23 cellular contexts compared by ENCODE assay signal in the genomic region with DNA sequence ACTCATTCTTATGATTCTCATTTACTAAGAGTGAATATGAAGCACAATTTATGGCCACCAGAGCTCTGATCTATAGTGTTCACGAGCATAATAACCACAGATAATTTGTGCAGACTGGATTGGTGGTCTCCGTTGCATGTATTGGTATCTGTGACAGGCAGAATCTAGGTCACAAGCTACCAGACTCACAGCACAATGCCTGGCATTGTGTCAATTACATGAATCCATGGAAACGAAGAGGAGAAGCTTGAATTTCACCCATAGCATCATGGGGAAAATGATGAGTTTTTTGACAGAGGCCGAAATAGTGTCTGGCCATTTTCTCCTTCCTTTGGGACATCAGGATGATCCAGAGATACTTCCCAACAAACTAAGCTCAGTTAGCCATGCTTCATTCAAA. TPM values are rescaled to one million over a fixed set of nuclear protein-coding genes. Genes with fewer than 3 reads are reported as not detected.
DNase-seq lines count a peak whose midpoint lies in the region; FAIRE-seq and TF ChIP-seq lines count a peak whose summit lies in the region.
"Had no signal": no experiment of that assay in that cellular context is flagged by ENCODE, and none has a peak within 500 bp of the region (broad histone marks: within the 10 kb centered on the region; RNA-seq: fewer than 3 reads in every experiment).

No MANE protein-coding gene starts in this region.

- H2BK5ac ChIP-seq in neuronal stem cell (ENCODE audit: low read length): no peak overlapping the region

- no peak overlapping the region for H4K91ac ChIP-seq in neuronal stem cell (ENCODE audit: low read depth, low read length, poor library complexity)

- H2BK15ac ChIP-seq in neuronal stem cell (ENCODE audit: low read length): no peak overlapping the region

- H2AFZ ChIP-seq in endothelial cell of umbilical vein (ENCODE audit: low read depth, low read length) (no peak overlapping the region), neuronal stem cell (ENCODE audit: low read length) (peak overlapping the region; percentile 65)

- H3K4me1 ChIP-seq in endothelial cell of umbilical vein (ENCODE audit: control insufficient read depth, extremely low read depth, insufficient read depth, low read length): no peaks in the 10 kb centered on the region
- peaks cover 12 to 17% of the 10 kb centered on the region in 2 donors for H3K4me1 ChIP-seq in neuronal stem cell (ENCODE audit: control insufficient read depth in 2 of 2, insufficient read depth in 1 of 2, low read depth in 1 of 2, low read length in 2 of 2)
- H3K4me1 ChIP-seq: BE2C, Peyer's patch, SJCRH30 had no signal

- no peak overlapping the region for H3K14ac ChIP-seq in neuronal stem cell (ENCODE audit: low read length)

- intact Hi-C loops in endothelial cell of umbilical vein (cut with micrococcal nuclease): no loop called here

- H3K9me1 ChIP-seq in endothelial cell of umbilical vein (replicated peaks; ENCODE audit: control insufficient read depth, extremely low read depth, insufficient read depth, low read length): no peaks in the 10 kb centered on the region

- DNase-seq in G401 (ENCODE audit: low spot score): peak; percentile 66
- DNase-seq in cerebellar cortex (ENCODE audit: low spot score): peak; percentile 56
- peak; percentile 16 for DNase-seq in endothelial cell of umbilical vein (ENCODE audit: low read depth, low spot score)
- no peak for DNase-seq in neuronal stem cell (ENCODE audit: low spot score)
- no peak for DNase-seq in NCI-H2081 (lab: John Stamatoyannopoulos, UW)
- DNase-seq in NCI-H1417 (lab: John Stamatoyannopoulos, UW): no peak
- no peak for DNase-seq in AG20443 (ENCODE audit: low spot score)
- DNase-seq: BE2C, DMS79, MM.1S, NCI-H1092 treated with DMSO at 0.1 percent for 48 hours, NCI-H146, NCI-H2029, NCI-H2171 treated with DMSO at 0.1 percent for 48 hours, NCI-H524 treated with DMSO at 0.1 percent for 48 hours, NCI-H82, Peyer's patch, SJCRH30 had no signal

- no TSS peak for BruUV-seq in endothelial cell of umbilical vein (replicated peaks; lab: Mats Ljungman, UMichigan)

- H3K27ac ChIP-seq in endothelial cell of umbilical vein (ENCODE audit: insufficient read depth, low read depth, low read length): no peak overlapping the region
- H3K27ac ChIP-seq in neuronal stem cell (replicated peaks; ENCODE audit: low read length): no peak overlapping the region
- H3K27ac ChIP-seq: HL-60, Peyer's patch, SJCRH30 had no signal

- CTCF ChIA-PET in endothelial cell of umbilical vein (lab: Charles Lee): interaction anchor here (0.9 to 1.8 kb wide), 4 partner anchors 10 to 300 kb away, joined by 3 to 6 read pairs (median 4); no protein-coding TSS in a partner anchor

- no peak overlapping the region for H3K9ac ChIP-seq in endothelial cell of umbilical vein (replicated peaks; ENCODE audit: extremely low read depth, insufficient read depth, low read length)
- H3K9ac ChIP-seq in neuronal stem cell (ENCODE audit: low read depth, low read length, poor library complexity): no peak overlapping the region

- no peak overlapping the region for H3K23ac ChIP-seq in neuronal stem cell (ENCODE audit: low read depth, low read length, poor library complexity)

- no peaks in the 10 kb centered on the region for H3K79me1 ChIP-seq in neuronal stem cell (ENCODE audit: low read depth, low read length)

- H3K9me3 ChIP-seq in endothelial cell of umbilical vein (replicated peaks; ENCODE audit: control insufficient read depth, insufficient read depth, low read length) (no peaks in the 10 kb centered on the region), neuronal stem cell (replicated peaks in 1 of 2; ENCODE audit: control insufficient read depth in 2 of 2, insufficient read depth in 1 of 2, low read depth in 1 of 2, low read length in 2 of 2) (no peaks in the 10 kb centered on the region)
- H3K9me3 ChIP-seq: BE2C, HAP-1, Peyer's patch, SJCRH30 had no signal

- no peak overlapping the region for H3K18ac ChIP-seq in neuronal stem cell (ENCODE audit: low read length)

- TF ChIP-seq CTCF in endothelial cell of umbilical vein (IDR thresholded peaks at IDR 0.05; ENCODE audit: extremely low read depth in 1 of 2, insufficient read depth in 1 of 2, low read depth in 1 of 2, low read length in 2 of 2): no peak

- no peaks in the 10 kb centered on the region for H4K20me1 ChIP-seq in endothelial cell of umbilical vein (replicated peaks; ENCODE audit: control insufficient read depth, extremely low read depth, insufficient read depth, low read length)

- H4K8ac ChIP-seq in neuronal stem cell (ENCODE audit: low read depth, low read length): no peak overlapping the region

- dilution Hi-C loops in endothelial cell of umbilical vein (cut with MboI; ENCODE audit: extremely low pct_ligation_motif_present, low sequenced_read_pairs): loop anchor here (25.0 kb wide), 1 partner anchor 348 kb away; no protein-coding TSS in a partner anchor

- H3K36me3 ChIP-seq in endothelial cell of umbilical vein (ENCODE audit: control insufficient read depth in 2 of 2, extremely low read depth in 1 of 2, insufficient read depth in 2 of 2, low read length in 2 of 2): no peaks in the 10 kb centered on the region
- H3K36me3 ChIP-seq in neuronal stem cell (replicated peaks in 1 of 2; ENCODE audit: control insufficient read depth in 2 of 2, insufficient read depth in 2 of 2, low read length in 2 of 2): no peaks in the 10 kb centered on the region
- H3K36me3 ChIP-seq: BE2C, HAP-1, Peyer's patch, SJCRH30 had no signal

- POLR2A ChIA-PET in endothelial cell of umbilical vein (lab: Charles Lee): no interaction called here

- no peak for FAIRE-seq in endothelial cell of umbilical vein (lab: Jason Lieb, UNC)
- FAIRE-seq: A204.1, HepG2, K562 had no signal

- H3K4me2 ChIP-seq in endothelial cell of umbilical vein (ENCODE audit: insufficient read depth, low read length): no peak overlapping the region
- H3K4me2 ChIP-seq in neuronal stem cell (ENCODE audit: insufficient read depth, low read length, poor library complexity, severe bottlenecking): no peak overlapping the region

- TF ChIP-seq POLR2A in endothelial cell of umbilical vein (IDR thresholded peaks at IDR 0.05; ENCODE audit: low read depth, low read length): no peak

- H2BK120ac ChIP-seq in neuronal stem cell (ENCODE audit: low read depth, low read length): no peak overlapping the region

- in situ Hi-C loops in G401 (cut with HindIII; ENCODE audit: low sequenced_read_pairs): no loop called here

- no peak overlapping the region for H2BK12ac ChIP-seq in neuronal stem cell (ENCODE audit: low read length)

- H3K79me2 ChIP-seq in endothelial cell of umbilical vein (ENCODE audit: control insufficient read depth, insufficient read depth, low read length): no peaks in the 10 kb centered on the region

- H3K4me3 ChIP-seq in endothelial cell of umbilical vein (replicated peaks in 1 of 3; ENCODE audit: insufficient read depth in 1 of 3, low read depth in 1 of 3, low read length in 3 of 3): no peak overlapping the region
- no peak overlapping the region for H3K4me3 ChIP-seq in neuronal stem cell (ENCODE audit: low read length in 2 of 2)
- H3K4me3 ChIP-seq: HAP-1, K562, Peyer's patch, SJCRH30 had no signal

- no CpG with 5 or more reads among the region's 4 CpGs for WGBS in neuronal stem cell (ENCODE audit: extremely low coverage in 2 of 2, insufficient read length in 2 of 2, insufficient replicate concordance in 1 of 2), 2 donors

- no peak overlapping the region for H3K4ac ChIP-seq in neuronal stem cell (ENCODE audit: low read length)

- no peak overlapping the region for H2AK5ac ChIP-seq in neuronal stem cell (ENCODE audit: low read depth, low read length)

- H3K27me3 ChIP-seq in endothelial cell of umbilical vein (ENCODE audit: control insufficient read depth in 2 of 2, insufficient read depth in 2 of 2, low read length in 2 of 2) (no peaks in the 10 kb centered on the region), neuronal stem cell (ENCODE audit: control insufficient read depth in 3 of 3, insufficient read depth in 3 of 3, low read depth in 1 of 3, low read length in 3 of 3) (no peaks in the 10 kb centered on the region)
- H3K27me3 ChIP-seq: BE2C, Peyer's patch, SJCRH30 had no signal

TF ChIP-seq in endothelial cell of umbilical vein, 7 proteins besides CTCF, POLR2A, EP300 and RAD21:
- TF ChIP-seq GATA2 (IDR thresholded peaks at IDR 0.05; ENCODE audit: insufficient read depth, insufficient read length, low read depth, low read length): no peak
- TF ChIP-seq FOS (IDR thresholded peaks at IDR 0.05; ENCODE audit: borderline replicate concordance, insufficient read depth, low read length): no peak
- no peak for TF ChIP-seq MAX (IDR thresholded peaks at IDR 0.05; ENCODE audit: insufficient read depth, insufficient read length)
- no peak for TF ChIP-seq JUN (IDR thresholded peaks at IDR 0.05; ENCODE audit: borderline replicate concordance, insufficient read depth, insufficient read length, low read depth)
- TF ChIP-seq MYC (IDR thresholded peaks at IDR 0.05; ENCODE audit: low read depth, low read length): no peak
- TF ChIP-seq EZH2 (IDR thresholded peaks at IDR 0.05; ENCODE audit: borderline replicate concordance, low read depth, low read length, severe bottlenecking): no peak
- TF ChIP-seq POLR2AphosphoS5 (IDR thresholded peaks at IDR 0.05; ENCODE audit: insufficient read depth, low read depth, low read length): no peak

RNA-seq across cellular contexts. Expression of gene TMEM170B, which starts 52.3 kb away (rescaled TPM):
- total RNA-seq in G401 (2014; rRNA removed; shearing (Covaris generic)): 4.9 and 6.3 TPM in 2 replicates
- 4.1 and 4.2 TPM in 2 replicates for total RNA-seq in endothelial cell of umbilical vein
- polyA plus RNA-seq in endothelial cell of umbilical vein: 0.92 and 1.1 TPM in 2 replicates
- polyA plus RNA-seq in endothelial cell of umbilical vein (2011; cell fraction: cytosol; rRNA removed): 0.98 and 1.1 TPM in 2 replicates
- 1.1 and 1.6 TPM in 2 replicates for polyA plus RNA-seq in endothelial cell of umbilical vein (2011; cell fraction: nucleus; rRNA removed)
- 0.33 and 1.0 TPM in 2 replicates for polyA plus RNA-seq in endothelial cell of umbilical vein (2012)
- 3.8 and 4.2 TPM in 2 replicates for polyA minus RNA-seq in endothelial cell of umbilical vein
- polyA minus RNA-seq in endothelial cell of umbilical vein (2011; cell fraction: cytosol; rRNA and poly(A)+ RNA removed): 2.0 TPM
- 2.2 and 3.1 TPM in 2 replicates for polyA minus RNA-seq in endothelial cell of umbilical vein (2011; cell fraction: nucleus; rRNA and poly(A)+ RNA removed)
- 13.1 TPM for polyA plus RNA-seq in neuronal stem cell (2013, experiment 1 of 2)
- 13.0 TPM for polyA plus RNA-seq in neuronal stem cell (2013, experiment 2 of 2)

Comparison
In these comparisons a context has a peak if more than half of its experiments do, and no peak if none do; other contexts are left out.
1. DNase-seq: peak in G401 (single experiment), cerebellar cortex (single experiment) and endothelial cell of umbilical vein (single experiment); none in neuronal stem cell (single experiment), NCI-H2081 (0 of 2), NCI-H1417 (0 of 3) and AG20443 (single experiment).